Comparison of ENCODE assay signal across 8 cellular contexts in the genomic region with DNA sequence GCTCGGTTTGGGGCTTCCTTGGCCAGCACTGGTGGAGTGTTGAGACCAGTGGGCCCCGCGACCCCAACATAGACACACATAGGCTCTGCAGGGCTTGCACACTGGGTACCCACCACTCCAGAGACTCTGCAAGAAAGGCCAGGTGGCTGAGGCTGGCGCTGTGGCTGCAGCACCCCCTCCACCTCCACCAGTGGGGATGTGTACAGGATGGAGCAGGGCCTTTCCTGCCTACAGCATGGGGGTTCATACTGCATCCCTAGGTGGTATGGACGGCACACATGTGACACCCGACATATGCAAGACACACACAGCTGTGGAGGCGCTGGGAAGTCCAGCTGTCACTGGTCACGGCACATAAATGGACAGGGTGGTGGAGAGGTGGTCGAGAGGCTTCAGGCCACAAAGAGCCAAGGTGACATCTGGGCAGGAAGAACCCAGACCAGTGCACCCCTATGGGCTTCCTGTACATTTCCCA. TPM values are rescaled to one million over a fixed set of nuclear protein-coding genes. Genes with fewer than 3 reads are reported as not detected.
DNase-seq lines count a peak whose midpoint lies in the region; ATAC-seq and TF ChIP-seq lines count a peak whose summit lies in the region.

No MANE protein-coding gene starts in this region.

- peak overlapping the region; percentile 82 for H3K9ac ChIP-seq in HCT116 (ENCODE audit: low read length)
- no peak overlapping the region for H3K9ac ChIP-seq in iPS-15b (ENCODE audit: low read depth, low read length)

- TF ChIP-seq RAD21 in HCT116 (IDR thresholded peaks at IDR 0.05; ENCODE audit: low read depth), result no peak

- POLR2A ChIA-PET in HCT116 (lab: Charles Lee), result interaction anchor here (1.0 kb wide), 1 partner anchor 10 kb away, joined by 4 read pairs; no protein-coding TSS in a partner anchor

- in situ Hi-C loops in ACHN (cut with HindIII; ENCODE audit: low pct_ligation_motif_present, low pct_unique_long_range_greater_than_20kb, low sequenced_read_pairs), result no loop called here

- no peaks in the 10 kb centered on the region for H3K9me3 Mint-ChIP-seq in stimulated activated memory B cell treated with anti-CD40 and anti-IgM and Interleukin-4, amounts not matched to agents 10 μg/mL and 1 μg/mL and 100 μg/mL, for 72 hours

- H3K9me2 ChIP-seq in HCT116 (ENCODE audit: insufficient read depth), result no peaks in the 10 kb centered on the region

- CTCF ChIA-PET in HCT116 (lab: Charles Lee), result interaction anchor here (1.7 kb wide), 1 partner anchor 10 kb away, joined by 7 read pairs; no protein-coding TSS in a partner anchor

- H3K36me3 Mint-ChIP-seq in stimulated activated memory B cell treated with anti-CD40 and anti-IgM and Interleukin-4, amounts not matched to agents 10 μg/mL and 1 μg/mL and 100 μg/mL, for 72 hours, result peaks cover 14% of the 10 kb centered on the region

- no peak for DNase-seq in HCT116 (ENCODE audit: low read depth, low spot score)
- DNase-seq in activated CD8-positive, alpha-beta memory T cell treated with anti-CD3 and anti-CD28 coated beads, Interleukin-2, amount 50 U/mL, for 48 hours, result peak; percentile 61
- DNase-seq in NCI-H2196 (lab: John Stamatoyannopoulos, UW; ENCODE audit: unreplicated experiment), result no peak
- no peak for DNase-seq in effector CD4-positive, alpha-beta T cell
- no peak for DNase-seq in OCI-M1 (lab: John Stamatoyannopoulos, UW)
- DNase-seq in ACHN, result no peak

- H3K4me1 ChIP-seq in HCT116 (ENCODE audit: control insufficient read depth in 1 of 2, insufficient read depth in 2 of 2, low read length in 2 of 2), result peaks cover 36 to 53% of the 10 kb centered on the region in 2 experiments
- H3K4me1 ChIP-seq in iPS-15b (ENCODE audit: control insufficient read depth, insufficient read depth, low read length), result peaks cover 9% of the 10 kb centered on the region

- peak overlapping the region; percentile 88 for H3K4me3 Mint-ChIP-seq in stimulated activated memory B cell treated with anti-CD40 and anti-IgM and Interleukin-4, amounts not matched to agents 10 μg/mL and 1 μg/mL and 100 μg/mL, for 72 hours

- peak overlapping the region; percentile 54 to 76 for H3K4me3 ChIP-seq in HCT116 (replicated peaks in 1 of 2; ENCODE audit: low read depth in 1 of 2, low read length in 2 of 2)
- H3K4me3 ChIP-seq in iPS-15b (ENCODE audit: low read depth, low read length), result peak overlapping the region; percentile 46

- TF ChIP-seq CTCF in HCT116 (IDR thresholded peaks at IDR 0.05 in 2 of 3, conservative IDR thresholded peaks at IDR 0.05 in 1 of 3; ENCODE audit: borderline replicate concordance in 1 of 3, insufficient read depth in 1 of 3, low read depth in 2 of 3, low read length in 2 of 3), result no peak

- H3K36me3 ChIP-seq in HCT116 (ENCODE audit: control insufficient read depth in 1 of 2, insufficient read depth in 2 of 2, low read length in 2 of 2), result no peaks in the 10 kb centered on the region
- no peaks in the 10 kb centered on the region for H3K36me3 ChIP-seq in iPS-15b (ENCODE audit: control insufficient read depth, insufficient read depth, low read length)

- no peaks in the 10 kb centered on the region for H4K20me1 ChIP-seq in HCT116 (ENCODE audit: insufficient read depth)

- H3K27ac Mint-ChIP-seq in stimulated activated memory B cell treated with anti-CD40 and anti-IgM and Interleukin-4, amounts not matched to agents 10 μg/mL and 1 μg/mL and 100 μg/mL, for 72 hours, result peak overlapping the region; percentile 79

- peaks cover 62% of the 10 kb centered on the region for H3K4me1 Mint-ChIP-seq in stimulated activated memory B cell treated with anti-CD40 and anti-IgM and Interleukin-4, amounts not matched to agents 10 μg/mL and 1 μg/mL and 100 μg/mL, for 72 hours

- H3K27me3 ChIP-seq in HCT116 (ENCODE audit: insufficient read depth, low read length) (no peaks in the 10 kb centered on the region), iPS-15b (ENCODE audit: control insufficient read depth, insufficient read depth, low read length) (peaks cover 28% of the 10 kb centered on the region)

- H3K27me3 Mint-ChIP-seq in stimulated activated memory B cell treated with anti-CD40 and anti-IgM and Interleukin-4, amounts not matched to agents 10 μg/mL and 1 μg/mL and 100 μg/mL, for 72 hours, result no peaks in the 10 kb centered on the region

- H3K79me2 ChIP-seq in HCT116 (ENCODE audit: insufficient read depth, low read length), result peaks cover 35% of the 10 kb centered on the region; the same call in 1 of the 2 replicates

- H3K4me2 ChIP-seq in HCT116 (ENCODE audit: low read length), result peak overlapping the region; percentile 92

- no peak for ATAC-seq in HCT116
- ATAC-seq in stimulated activated memory B cell treated with anti-CD40 and anti-IgM and Interleukin-4, amounts not matched to agents 10 μg/mL and 1 μg/mL and 100 μg/mL, for 72 hours, result no peak

- RAD21 ChIA-PET in HCT116 (lab: Charles Lee; ENCODE audit: low non-redundant PET in 1 of 2, low total read pairs in 2 of 2, uncharacterized antibody in 2 of 2, unreplicated experiment in 2 of 2), result no interaction called here

- TSS peak; percentile 25 for BruUV-seq in HCT116 (replicated peaks; lab: Mats Ljungman, UMichigan)

- TF ChIP-seq POLR2A in HCT116 (IDR thresholded peaks at IDR 0.05; ENCODE audit: borderline replicate concordance, extremely low read depth, insufficient read depth, insufficient read length), result no peak

- H3K9me3 ChIP-seq in HCT116 (ENCODE audit: control insufficient read depth in 1 of 2, insufficient read depth in 1 of 2, low read depth in 1 of 2, low read length in 2 of 2), result no peaks in the 10 kb centered on the region
- no peaks in the 10 kb centered on the region for H3K9me3 ChIP-seq in iPS-15b (ENCODE audit: control insufficient read depth, insufficient read depth, low read length)

- intact Hi-C loops in HCT116 (cut with micrococcal nuclease), result loop anchor here (5.0 to 10.0 kb wide), 2 partner anchors 57 to 335 kb away; no protein-coding TSS in a partner anchor

- no peak overlapping the region for H2AFZ ChIP-seq in HCT116 (ENCODE audit: low read depth, low read length, poor library complexity, severe bottlenecking)

- peak overlapping the region; percentile 93 for H3K27ac ChIP-seq in HCT116 (ENCODE audit: low read depth, low read length)

TF ChIP-seq in HCT116, 20 proteins besides CTCF, POLR2A, EP300 and RAD21:
- TF ChIP-seq POLR2AphosphoS5 (IDR thresholded peaks at IDR 0.05; ENCODE audit: low read depth, low read length) (peak; percentile 38; the same call in 1 of the 2 replicates), ELF1 (IDR thresholded peaks at IDR 0.05; ENCODE audit: borderline replicate concordance, low read depth) (no peak), TCF7L2 (IDR thresholded peaks at IDR 0.05; ENCODE audit: borderline replicate concordance, extremely low read depth, insufficient read depth, insufficient read length) (no peak)
- TF ChIP-seq, protein P1, sequence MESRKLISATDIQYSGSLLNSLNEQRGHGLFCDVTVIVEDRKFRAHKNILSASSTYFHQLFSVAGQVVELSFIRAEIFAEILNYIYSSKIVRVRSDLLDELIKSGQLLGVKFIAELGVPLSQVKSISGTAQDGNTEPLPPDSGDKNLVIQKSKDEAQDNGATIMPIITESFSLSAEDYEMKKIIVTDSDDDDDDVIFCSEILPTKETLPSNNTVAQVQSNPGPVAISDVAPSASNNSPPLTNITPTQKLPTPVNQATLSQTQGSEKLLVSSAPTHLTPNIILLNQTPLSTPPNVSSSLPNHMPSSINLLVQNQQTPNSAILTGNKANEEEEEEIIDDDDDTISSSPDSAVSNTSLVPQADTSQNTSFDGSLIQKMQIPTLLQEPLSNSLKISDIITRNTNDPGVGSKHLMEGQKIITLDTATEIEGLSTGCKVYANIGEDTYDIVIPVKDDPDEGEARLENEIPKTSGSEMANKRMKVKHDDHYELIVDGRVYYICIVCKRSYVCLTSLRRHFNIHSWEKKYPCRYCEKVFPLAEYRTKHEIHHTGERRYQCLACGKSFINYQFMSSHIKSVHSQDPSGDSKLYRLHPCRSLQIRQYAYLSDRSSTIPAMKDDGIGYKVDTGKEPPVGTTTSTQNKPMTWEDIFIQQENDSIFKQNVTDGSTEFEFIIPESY (IDR thresholded peaks at IDR 0.05; ENCODE audit: extremely low read depth, insufficient replicate concordance, low read length), result no peak

RNA-seq across cellular contexts. Expression of a gene that starts 1.3 kb away (rescaled TPM):
- 49.7 TPM for total RNA-seq in HCT116 (2021; ENCODE audit: unreplicated experiment)
- polyA plus RNA-seq in HCT116 (2012), result 56.1 and 58.0 TPM in 2 replicates

RNA-seq across cellular contexts. Expression of a gene that starts 9.4 kb away (rescaled TPM):
- 5.6 TPM for total RNA-seq in HCT116 (2021; ENCODE audit: unreplicated experiment)
- 5.0 and 8.8 TPM in 2 replicates for polyA plus RNA-seq in HCT116 (2012)

RNA-seq across cellular contexts. Expression of a gene that starts 11.8 kb away (rescaled TPM):
- 28.3 TPM for total RNA-seq in HCT116 (2021; ENCODE audit: unreplicated experiment)
- 22.6 and 23.2 TPM in 2 replicates for polyA plus RNA-seq in HCT116 (2012)

RNA-seq across cellular contexts. Expression of a gene that starts 17.0 kb away (rescaled TPM):
- total RNA-seq in HCT116 (2021; ENCODE audit: unreplicated experiment), result 40.7 TPM
- 22.2 and 24.0 TPM in 2 replicates for polyA plus RNA-seq in HCT116 (2012)

RNA-seq across cellular contexts. Expression of a gene that starts 55.7 kb away (rescaled TPM):
- total RNA-seq in HCT116 (2021; ENCODE audit: unreplicated experiment), result 4.2 TPM
- 4.7 and 5.5 TPM in 2 replicates for polyA plus RNA-seq in HCT116 (2012)
